1 cellular context compared by ENCODE assay signal in the genomic region with DNA sequence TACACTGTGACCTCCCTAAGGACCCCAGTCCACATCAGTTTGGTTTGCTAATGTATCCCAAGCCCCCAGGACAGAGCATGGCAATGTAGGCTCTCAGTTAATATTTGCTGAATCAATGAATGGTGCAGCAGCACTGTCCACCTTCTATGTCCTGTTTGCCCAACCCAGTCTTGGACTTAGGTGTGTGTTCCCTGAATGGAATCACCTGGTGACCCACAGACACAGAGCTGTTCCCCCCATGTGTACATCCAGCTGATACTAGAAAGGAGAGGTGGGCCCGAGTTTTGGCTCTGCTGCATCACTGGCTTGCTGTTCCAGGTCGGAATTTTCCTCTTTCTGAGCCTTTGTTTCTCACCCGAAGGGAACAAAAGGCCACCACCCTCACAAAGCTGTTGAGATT.
TF ChIP-seq lines count a peak whose summit lies in the region.

No MANE protein-coding gene starts in this region.

TF ChIP-seq in IMR-90, 13 proteins besides CTCF, POLR2A, EP300 and RAD21:
- TF ChIP-seq CHD1 (IDR thresholded peaks at IDR 0.05; ENCODE audit: low read depth, low read length) = no peak
